8 cellular contexts compared by ENCODE assay signal in genomic region chrX:150364347-150365050, GRCh38. TPM values are rescaled to one million over a fixed set of nuclear protein-coding genes. Genes with fewer than 3 reads are reported as not detected.
DNase-seq lines count a peak whose midpoint lies in the region; ATAC-seq and TF ChIP-seq lines count a peak whose summit lies in the region.

No MANE protein-coding gene starts in this region.

- TF ChIP-seq CTCF in AG04450 (IDR thresholded peaks at IDR 0.05; ENCODE audit: low read depth, low read length) (no peak), HL-60 (IDR thresholded peaks at IDR 0.05; ENCODE audit: insufficient read depth, low read length) (no peak)

- CTCF ChIA-PET in AG04450 (lab: Charles Lee): interaction anchor here (0.7 to 5.2 kb wide), 9 partner anchors 120 to 424 kb away, joined by 3 to 27 read pairs (median 3); no protein-coding TSS in a partner anchor

- H3K4me3 ChIP-seq in AG04450 (ENCODE audit: low read depth, low read length) (peak overlapping the region; percentile 74), HL-60 (replicated peaks; ENCODE audit: insufficient read depth, low read length) (peak overlapping the region; percentile 47)

- peak overlapping the region; percentile 21 for H3K27ac ChIP-seq in AG04450 (ENCODE audit: low read depth, low read length)
- no peak overlapping the region for H3K27ac ChIP-seq in HL-60 (replicated peaks)

- H3K27me3 ChIP-seq in AG04450 (ENCODE audit: control insufficient read depth, insufficient read depth, low read length) (no peaks in the 10 kb centered on the region), HL-60 (ENCODE audit: insufficient read depth, poor library complexity, severe bottlenecking) (peaks cover 34% of the 10 kb centered on the region)

- POLR2A ChIA-PET in AG04450 (lab: Yijun Ruan, JAX): no interaction called here

- DNase-seq in AG04450 (ENCODE audit: low read depth, low spot score): no peak
- no peak for DNase-seq in HL-60 (ENCODE audit: low read depth in 1 of 2, low spot score in 1 of 2)
- peak; percentile 40 to 54 for DNase-seq in activated T-cell treated with anti-CD3 and anti-CD28 coated beads, Interleukin-2, amount 50 U/mL, for 48 hours
- DNase-seq in germinal center (ENCODE audit: low spot score): peak; percentile 2
- DNase-seq in occipital lobe (lab: John Stamatoyannopoulos, UW): peak; percentile 9

- H3K9me3 ChIP-seq in AG04450 (ENCODE audit: control insufficient read depth, insufficient read depth, low read length): no peaks in the 10 kb centered on the region

- no peak for ATAC-seq in HG03457 (IDR thresholded peaks at IDR 0.05; ENCODE audit: unreplicated experiment)
- ATAC-seq in HG02973 (IDR thresholded peaks at IDR 0.05; ENCODE audit: unreplicated experiment): no peak
- no peak for ATAC-seq in GM18907 (IDR thresholded peaks at IDR 0.05; ENCODE audit: unreplicated experiment)

RNA-seq across cellular contexts. Expression of gene MAMLD1, which starts 1.4 kb away (rescaled TPM):
- polyA plus RNA-seq in AG04450 (2011; rRNA removed): 3.7 and 5.3 TPM in 2 replicates
- polyA minus RNA-seq in AG04450 (2011; rRNA and poly(A)+ RNA removed): 3.2 and 3.9 TPM in 2 replicates
- total RNA-seq in occipital lobe: 0.94 TPM

Comparison
In these comparisons a context has a peak if more than half of its experiments do, and no peak if none do; other contexts are left out.
1. DNase-seq: peak in activated T-cell treated with anti-CD3 and anti-CD28 coated beads, Interleukin-2, amount 50 U/mL, for 48 hours (2 of 2), germinal center (single experiment) and occipital lobe (single experiment); none in AG04450 (single experiment) and HL-60 (0 of 2).